24 cellular contexts compared by ENCODE assay signal in the genomic region with DNA sequence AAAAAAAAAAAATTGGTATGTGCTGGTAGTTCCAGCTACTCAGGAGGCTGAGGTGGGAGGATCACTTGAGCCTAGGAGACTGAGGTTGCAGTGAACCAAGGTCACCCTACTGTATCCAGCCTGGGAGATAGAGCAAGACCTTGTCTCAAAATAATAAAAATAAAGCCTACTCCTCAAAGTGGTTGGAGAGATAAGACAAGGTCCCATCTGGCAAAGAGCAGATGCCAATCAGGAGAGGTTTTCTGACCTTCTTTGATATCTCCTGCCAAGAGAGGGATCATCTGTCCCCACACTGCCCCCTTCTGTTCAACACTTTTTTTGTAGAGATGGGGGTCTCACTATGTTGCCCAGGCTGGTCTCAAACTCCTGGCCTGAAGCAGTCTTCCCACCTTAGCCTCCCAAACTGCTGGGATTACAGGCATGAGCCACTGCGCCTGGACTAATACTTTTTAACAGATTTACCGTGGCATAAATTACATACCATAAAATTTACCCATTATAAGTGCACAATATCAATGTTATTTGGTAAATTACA.
DNase-seq lines count a peak whose midpoint lies in the region; ATAC-seq, FAIRE-seq and TF ChIP-seq lines count a peak whose summit lies in the region.
"Had no signal": no experiment of that assay in that cellular context is flagged by ENCODE, and none has a peak within 500 bp of the region (broad histone marks: within the 10 kb centered on the region; RNA-seq: fewer than 3 reads in every experiment).

No MANE protein-coding gene starts in this region.

- ATAC-seq in A549: peak in 1 of 2 experiments; percentile 68; a peak in 3 of 6 replicates
- ATAC-seq: activated T-cell treated with anti-CD3 and anti-CD28 coated beads, Interleukin-2, amount 50 U/mL, for 4 hours; heart left ventricle; stimulated activated memory B cell treated with anti-CD40 and anti-IgM and Interleukin-4, amounts not matched to agents 10 μg/mL and 1 μg/mL and 100 μg/mL, for 72 hours had no signal

- TF ChIP-seq RAD21 in A549 (conservative IDR thresholded peaks at IDR 0.05 in 1 of 2, IDR thresholded peaks at IDR 0.05 in 1 of 2): peak in 1 of 2 experiments; percentile 28; a peak in 1 of 5 replicates

- H2AFZ ChIP-seq in OCI-LY7 (ENCODE audit: low read length): no peak overlapping the region

- H3K79me2 ChIP-seq in OCI-LY7 (ENCODE audit: insufficient read depth, low read depth, low read length): no peaks in the 10 kb centered on the region

- TF ChIP-seq POLR2A in A549 (IDR thresholded peaks at IDR 0.05; ENCODE audit: low read length) (no peak), erythroblast (IDR thresholded peaks at IDR 0.05; ENCODE audit: low read length) (no peak)

- H3K9me3 ChIP-seq in A549 (no peaks in the 10 kb centered on the region), OCI-LY7 (ENCODE audit: low read length) (no peaks in the 10 kb centered on the region)
- H3K9me3 ChIP-seq: heart left ventricle had no signal

- FAIRE-seq in A549 (lab: Jason Lieb, UNC) (no peak), RCC 7860 (lab: Jason Lieb, UNC) (no peak)

- no peaks in the 10 kb centered on the region for H3K36me3 ChIP-seq in OCI-LY7 (ENCODE audit: insufficient read depth, low read length)

- H3K4me1 ChIP-seq in A549: no peaks in the 10 kb centered on the region
- no peaks in the 10 kb centered on the region for H3K4me1 ChIP-seq in OCI-LY7 (ENCODE audit: insufficient read depth, low read length, poor library complexity, severe bottlenecking)
- H3K4me1 ChIP-seq: heart left ventricle had no signal

- no peak for TF ChIP-seq EP300 in A549 (IDR thresholded peaks at IDR 0.05)

- H3K4me2 ChIP-seq in A549: no peak overlapping the region
- no peak overlapping the region for H3K4me2 ChIP-seq in OCI-LY7 (ENCODE audit: low read length)

- POLR2A ChIA-PET in A549 (lab: Yijun Ruan, JAX) (no interaction called here), OCI-LY7 (lab: Charles Lee) (no interaction called here)

- H3K27ac ChIP-seq in A549: no peak overlapping the region
- H3K27ac ChIP-seq in OCI-LY7 (ENCODE audit: low read depth, low read length, poor library complexity, severe bottlenecking): no peak overlapping the region
- H3K27ac ChIP-seq: heart left ventricle, HL-60, RWPE1 had no signal

- peak; percentile 38 for TF ChIP-seq CTCF in A549 (IDR thresholded peaks at IDR 0.05)
- TF ChIP-seq CTCF in GM12873 (IDR thresholded peaks at IDR 0.05; ENCODE audit: insufficient read depth, low read depth, low read length, missing control alignments): peak; percentile 22
- peak; percentile 44 for TF ChIP-seq CTCF in OCI-LY7 (conservative IDR thresholded peaks at IDR 0.05; ENCODE audit: low read length)

- 98% methylated on average over 2 of the region's 2 CpGs for WGBS in A549 (ENCODE audit: missing lambda C conversion rate)

- CTCF ChIA-PET in A549 (lab: Yijun Ruan, JAX) (interaction anchor here (1.2 to 1.6 kb wide), 2 partner anchors 17 to 25 kb away, joined by 3 to 5 read pairs; no protein-coding TSS in a partner anchor), OCI-LY7 (lab: Charles Lee; ENCODE audit: unreplicated experiment) (no interaction called here)

- no TSS peak for BruUV-seq in OCI-LY7 (replicated peaks; lab: Mats Ljungman, UMichigan)

- no peaks in the 10 kb centered on the region for H3K9me2 ChIP-seq in OCI-LY7 (ENCODE audit: insufficient read depth, low read length)

- no peak overlapping the region for H3K4me3 ChIP-seq in A549
- no peak overlapping the region for H3K4me3 ChIP-seq in OCI-LY7 (ENCODE audit: low read depth, low read length, poor library complexity, severe bottlenecking)
- H3K4me3 ChIP-seq: heart left ventricle had no signal

- intact Hi-C loops in OCI-LY7 (cut with micrococcal nuclease; ENCODE audit: unreplicated experiment): no loop called here

- H4K20me1 ChIP-seq in OCI-LY7 (ENCODE audit: insufficient read depth, low read length): no peaks in the 10 kb centered on the region

- no peak for DNase-seq in A549 (ENCODE audit: low read depth in 1 of 2, low spot score in 1 of 2)
- no peak for DNase-seq in OCI-LY7 (ENCODE audit: low spot score)
- DNase-seq in erythroblast (lab: John Stamatoyannopoulos, UW): peak; percentile 14 to 52
- DNase-seq in NK-92 (lab: John Stamatoyannopoulos, UW; ENCODE audit: unreplicated experiment): no peak
- no peak for DNase-seq in RPMI8226
- DNase-seq in RCC 7860 (ENCODE audit: low spot score): no peak
- DNase-seq in inferior parietal cortex (ENCODE audit: extremely low spot score): no peak
- DNase-seq: activated CD4-positive, CD25-positive, alpha-beta regulatory T cell treated with anti-CD3 and anti-CD28 coated beads, Interleukin-2, amount 50 U/mL, for 72 hours; activated CD8-positive, alpha-beta memory T cell treated with anti-CD3 and anti-CD28 coated beads for 24 hours; activated naive CD4-positive, alpha-beta T cell treated with anti-CD3 and anti-CD28 coated beads, Interleukin-2, amount 10 ng/mL, durations not matched to agents 7 days and 5 days; activated T-cell treated with anti-CD3 and anti-CD28 coated beads, Interleukin-2, amount 50 U/mL, for 4 hours; CD8-positive, alpha-beta memory T cell; effector CD8-positive, alpha-beta T cell; heart left ventricle; IMR-90; MM.1S; NCI-H1694 treated with DMSO at 0.1 percent for 48 hours; nephron progenitor cell; posterior cingulate gyrus; stimulated activated CD4-positive, alpha-beta T cell treated with anti-CD3 and anti-CD28 coated beads, Interleukin-1b, Interleukin-23, amount 100 ng/mL, for 48 hours had no signal

TF ChIP-seq in A549, 52 proteins besides CTCF, POLR2A, EP300 and RAD21:
- TF ChIP-seq KDM1A (IDR thresholded peaks at IDR 0.05; ENCODE audit: low read depth) (no peak), BHLHE40 (IDR thresholded peaks at IDR 0.05; ENCODE audit: low read depth, low read length) (no peak)

Comparison
In these comparisons a context has a peak if more than half of its experiments do, and no peak if none do; other contexts are left out.
1. DNase-seq: peak in erythroblast (2 of 2); none in A549 (0 of 2), OCI-LY7 (single experiment), NK-92 (single experiment), RPMI8226 (single experiment), RCC 7860 (single experiment) and inferior parietal cortex (single experiment).
2. Peak in every context shown above with its lines, with median percentiles within 50 percentile points of each other: CTCF ChIP-seq.